In the genomic region with DNA sequence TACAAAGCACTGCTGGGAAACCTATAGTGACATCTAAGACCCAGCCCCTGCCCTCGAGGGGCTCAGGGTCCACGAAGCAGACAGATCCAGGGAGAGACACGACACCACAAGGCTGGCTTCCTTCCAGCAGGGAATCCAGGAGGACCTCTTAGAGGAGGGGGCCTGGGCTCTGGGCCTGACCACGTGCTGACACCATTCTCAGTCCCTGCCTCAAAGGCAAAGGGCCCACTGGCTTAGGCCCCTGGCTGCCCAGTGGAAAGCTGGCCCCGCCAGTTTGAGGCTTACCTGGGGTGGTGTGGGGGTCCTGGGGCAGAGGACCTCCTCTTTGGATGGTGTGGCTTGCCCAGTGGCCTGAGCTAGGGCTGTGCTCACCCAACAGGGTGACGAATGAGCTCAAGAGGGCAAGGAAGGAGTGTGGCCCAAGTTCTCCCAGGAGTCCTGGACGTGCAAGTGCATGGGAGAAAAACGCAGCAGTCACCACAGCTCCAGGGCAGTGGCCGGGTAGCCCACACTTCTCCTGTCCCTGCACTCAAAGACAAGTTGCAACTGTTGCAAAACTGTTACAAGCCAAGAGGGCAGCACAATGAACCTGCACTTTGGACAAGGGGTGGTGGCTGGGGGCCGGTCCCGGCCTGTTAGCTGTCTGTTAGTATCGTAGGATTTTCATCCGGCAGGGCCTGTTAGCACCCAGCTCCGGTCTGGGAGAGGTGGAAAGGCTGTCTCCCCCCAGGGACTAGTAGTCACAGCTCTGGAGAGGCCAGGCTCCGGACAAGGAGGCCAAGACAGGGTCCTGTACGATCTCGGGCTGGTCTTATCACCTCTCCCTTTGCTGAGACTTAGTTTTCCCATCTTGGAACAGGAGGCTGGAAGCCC, we compare ENCODE assay signal across 2 cellular contexts.
TF ChIP-seq lines count a peak whose summit lies in the region.

No MANE protein-coding gene starts in this region.

TF ChIP-seq in SK-N-SH, 30 proteins besides CTCF, POLR2A, EP300 and RAD21 (continued from another document):
- TF ChIP-seq, protein P1, sequence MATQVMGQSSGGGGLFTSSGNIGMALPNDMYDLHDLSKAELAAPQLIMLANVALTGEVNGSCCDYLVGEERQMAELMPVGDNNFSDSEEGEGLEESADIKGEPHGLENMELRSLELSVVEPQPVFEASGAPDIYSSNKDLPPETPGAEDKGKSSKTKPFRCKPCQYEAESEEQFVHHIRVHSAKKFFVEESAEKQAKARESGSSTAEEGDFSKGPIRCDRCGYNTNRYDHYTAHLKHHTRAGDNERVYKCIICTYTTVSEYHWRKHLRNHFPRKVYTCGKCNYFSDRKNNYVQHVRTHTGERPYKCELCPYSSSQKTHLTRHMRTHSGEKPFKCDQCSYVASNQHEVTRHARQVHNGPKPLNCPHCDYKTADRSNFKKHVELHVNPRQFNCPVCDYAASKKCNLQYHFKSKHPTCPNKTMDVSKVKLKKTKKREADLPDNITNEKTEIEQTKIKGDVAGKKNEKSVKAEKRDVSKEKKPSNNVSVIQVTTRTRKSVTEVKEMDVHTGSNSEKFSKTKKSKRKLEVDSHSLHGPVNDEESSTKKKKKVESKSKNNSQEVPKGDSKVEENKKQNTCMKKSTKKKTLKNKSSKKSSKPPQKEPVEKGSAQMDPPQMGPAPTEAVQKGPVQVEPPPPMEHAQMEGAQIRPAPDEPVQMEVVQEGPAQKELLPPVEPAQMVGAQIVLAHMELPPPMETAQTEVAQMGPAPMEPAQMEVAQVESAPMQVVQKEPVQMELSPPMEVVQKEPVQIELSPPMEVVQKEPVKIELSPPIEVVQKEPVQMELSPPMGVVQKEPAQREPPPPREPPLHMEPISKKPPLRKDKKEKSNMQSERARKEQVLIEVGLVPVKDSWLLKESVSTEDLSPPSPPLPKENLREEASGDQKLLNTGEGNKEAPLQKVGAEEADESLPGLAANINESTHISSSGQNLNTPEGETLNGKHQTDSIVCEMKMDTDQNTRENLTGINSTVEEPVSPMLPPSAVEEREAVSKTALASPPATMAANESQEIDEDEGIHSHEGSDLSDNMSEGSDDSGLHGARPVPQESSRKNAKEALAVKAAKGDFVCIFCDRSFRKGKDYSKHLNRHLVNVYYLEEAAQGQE (IDR thresholded peaks at IDR 0.05; ENCODE audit: low read depth, low read length), result no peak

TF ChIP-seq in SK-N-SH treated with all-trans-retinoic acid at 6 μM for 48 hours, 23 proteins besides CTCF, POLR2A, EP300 and RAD21 (continued from another document):
- TF ChIP-seq GLIS3 (CRISPR knock-in tag; IDR thresholded peaks at IDR 0.05) (no peak), OSR1 (CRISPR knock-in tag; IDR thresholded peaks at IDR 0.05) (no peak), PPARA (CRISPR knock-in tag; IDR thresholded peaks at IDR 0.05; ENCODE audit: borderline replicate concordance) (no peak), ZNF70 (CRISPR knock-in tag; IDR thresholded peaks at IDR 0.05) (no peak), TOX (CRISPR knock-in tag; IDR thresholded peaks at IDR 0.05; ENCODE audit: borderline replicate concordance) (no peak), ZFP30 (CRISPR knock-in tag; IDR thresholded peaks at IDR 0.05) (no peak)
